8 cellular contexts compared by ENCODE assay signal in genomic region chr7:85030893-85031292, GRCh38.
A peak's percentile ranks its signal among the peaks of the same experiment; 100 is the strongest.
DNase-seq lines count a peak whose midpoint lies in the region; ATAC-seq, FAIRE-seq and TF ChIP-seq lines count a peak whose summit lies in the region.

No MANE protein-coding gene starts in this region.

- no peak for FAIRE-seq in A549 (lab: Jason Lieb, UNC)
- FAIRE-seq in TTC549 (lab: Jason Lieb, UNC): peak; percentile 64

- H3K4me2 ChIP-seq in A549: no peak overlapping the region
- no peak overlapping the region for H3K4me2 ChIP-seq in IMR-90 (ENCODE audit: low read depth, low read length)

- no peak overlapping the region for H2BK120ac ChIP-seq in IMR-90 (ENCODE audit: low read depth, low read length)

- no peaks in the 10 kb centered on the region for H3K36me3 Mint-ChIP-seq in activated naive CD8-positive, alpha-beta T cell treated with anti-CD3 and anti-CD28 coated beads for 36 hours

- ATAC-seq in A549 (peak; percentile 34 to 62; a peak in 3 of 6 replicates), GM18502 (IDR thresholded peaks at IDR 0.05; ENCODE audit: poor library complexity, unreplicated experiment) (peak; percentile 68), IMR-90 (ENCODE audit: low read depth) (peak; percentile 89)

- no peak overlapping the region for H3K9ac ChIP-seq in IMR-90 (ENCODE audit: low read depth, low read length)

- H3K27ac Mint-ChIP-seq in activated naive CD8-positive, alpha-beta T cell treated with anti-CD3 and anti-CD28 coated beads for 36 hours: no peak overlapping the region

- intact Hi-C loops in IMR-90 (cut with micrococcal nuclease): loop anchor here (1.0 to 2.0 kb wide), 2 partner anchors 798 to 820 kb away; no protein-coding TSS in a partner anchor

- dilution Hi-C loops in IMR-90 (cut with HindIII; ENCODE audit: low sequenced_read_pairs, unreplicated experiment): no loop called here

- no peak overlapping the region for H3K4ac ChIP-seq in IMR-90 (ENCODE audit: low read depth, low read length)

- BruUV-seq in IMR-90 (replicated peaks; lab: Mats Ljungman, UMichigan): no TSS peak

- CTCF ChIA-PET in A549 (lab: Yijun Ruan, JAX): interaction anchor here (0.7 to 13.4 kb wide), 10 partner anchors 12 to 1110 kb away, joined by 3 to 354 read pairs (median 4); no protein-coding TSS in a partner anchor
- CTCF ChIA-PET in IMR-90 (lab: Yijun Ruan, JAX): interaction anchor here (0.5 to 3.3 kb wide), 9 partner anchors 75 to 1095 kb away, joined by 3 to 8 read pairs (median 4); partner anchors contain the start of gene SEMA3D

- peak; percentile 76 for TF ChIP-seq CTCF in A549 (IDR thresholded peaks at IDR 0.05)
- TF ChIP-seq CTCF in IMR-90 (conservative IDR thresholded peaks at IDR 0.05; ENCODE audit: low read depth, low read length): peak; percentile 66

- H3K9me3 ChIP-seq in A549 (no peaks in the 10 kb centered on the region), IMR-90 (ENCODE audit: control insufficient read depth, insufficient read depth, low read length) (no peaks in the 10 kb centered on the region)

- H3K14ac ChIP-seq in IMR-90 (replicated peaks; ENCODE audit: low read depth, low read length): no peak overlapping the region

- no peak for TF ChIP-seq EP300 in A549 (IDR thresholded peaks at IDR 0.05)

- H3K4me1 Mint-ChIP-seq in activated naive CD8-positive, alpha-beta T cell treated with anti-CD3 and anti-CD28 coated beads for 36 hours: no peaks in the 10 kb centered on the region

- DNase-seq in A549 (ENCODE audit: low read depth in 1 of 2, low spot score in 1 of 2) (peak; percentile 1 to 28), IMR-90 (peak; percentile 79), iris pigment epithelial cell (ENCODE audit: low read depth) (peak; percentile 74), substantia nigra (lab: John Stamatoyannopoulos, UW) (no peak)
- DNase-seq in activated naive CD8-positive, alpha-beta T cell treated with anti-CD3 and anti-CD28 coated beads for 36 hours: no peak
- DNase-seq in stimulated activated CD4-positive, alpha-beta T cell treated with anti-CD3 and anti-CD28 coated beads, Interleukin-15, amount 100 ng/mL, for 24 hours: no peak

- H4K91ac ChIP-seq in IMR-90 (ENCODE audit: insufficient read depth, low read depth, low read length): no peak overlapping the region

- no peak overlapping the region for H3K27ac ChIP-seq in A549
- H3K27ac ChIP-seq in IMR-90 (ENCODE audit: insufficient read depth, low read length): no peak overlapping the region
- no peak overlapping the region for H3K27ac ChIP-seq in substantia nigra (ENCODE audit: low read depth, low read length, poor library complexity, severe bottlenecking)

- no peak overlapping the region for H4K5ac ChIP-seq in IMR-90 (ENCODE audit: low read depth, low read length)

- no peaks in the 10 kb centered on the region for H3K9me3 Mint-ChIP-seq in activated naive CD8-positive, alpha-beta T cell treated with anti-CD3 and anti-CD28 coated beads for 36 hours

- H3K4me3 ChIP-seq in A549 (no peak overlapping the region), IMR-90 (ENCODE audit: insufficient read depth, low read depth, low read length) (no peak overlapping the region)

- no peak overlapping the region for H2BK15ac ChIP-seq in IMR-90 (ENCODE audit: low read depth, low read length)

- peaks cover 4% of the 10 kb centered on the region for H3K27me3 Mint-ChIP-seq in activated naive CD8-positive, alpha-beta T cell treated with anti-CD3 and anti-CD28 coated beads for 36 hours

- in situ Hi-C loops in IMR-90 (cut with MboI; ENCODE audit: low sequenced_read_pairs): loop anchor here (10.0 kb wide), 1 partner anchor 814 kb away; no protein-coding TSS in a partner anchor

- H3K4me3 Mint-ChIP-seq in activated naive CD8-positive, alpha-beta T cell treated with anti-CD3 and anti-CD28 coated beads for 36 hours: no peak overlapping the region

- no peak overlapping the region for H2AFZ ChIP-seq in IMR-90 (replicated peaks; ENCODE audit: low read length, poor library complexity)

- no peaks in the 10 kb centered on the region for H3K79me1 ChIP-seq in IMR-90 (ENCODE audit: low read depth in 1 of 2, low read length in 2 of 2)

- H3K18ac ChIP-seq in IMR-90 (ENCODE audit: low read depth, low read length): no peak overlapping the region

- peak; percentile 65 to 71 for TF ChIP-seq RAD21 in A549 (conservative IDR thresholded peaks at IDR 0.05 in 1 of 2, IDR thresholded peaks at IDR 0.05 in 1 of 2)
- peak; percentile 67 for TF ChIP-seq RAD21 in IMR-90 (IDR thresholded peaks at IDR 0.05; ENCODE audit: low read length)

- H2BK5ac ChIP-seq in IMR-90 (ENCODE audit: low read depth, low read length, poor library complexity, severe bottlenecking): no peak overlapping the region

- H3K4me1 ChIP-seq in A549 (no peaks in the 10 kb centered on the region), IMR-90 (ENCODE audit: control insufficient read depth, insufficient read depth, low read length) (no peaks in the 10 kb centered on the region)

- TF ChIP-seq POLR2A in A549 (IDR thresholded peaks at IDR 0.05; ENCODE audit: low read length): no peak
- TF ChIP-seq POLR2A in IMR-90 (IDR thresholded peaks at IDR 0.05; ENCODE audit: low read depth, low read length): no peak

- no peak overlapping the region for H3K23ac ChIP-seq in IMR-90 (ENCODE audit: low read depth, low read length)

- H2AK5ac ChIP-seq in IMR-90 (ENCODE audit: low read depth, low read length): no peak overlapping the region

- H4K8ac ChIP-seq in IMR-90 (ENCODE audit: low read depth in 2 of 2, low read length in 2 of 2): no peak overlapping the region

- H3K9me1 ChIP-seq in IMR-90 (ENCODE audit: insufficient read depth, low read length): peaks cover 6% of the 10 kb centered on the region

- no peak overlapping the region for H3K56ac ChIP-seq in IMR-90 (ENCODE audit: extremely low read depth, insufficient read depth, low read length)

- no peak overlapping the region for H2BK20ac ChIP-seq in IMR-90 (ENCODE audit: low read depth, low read length)

- POLR2A ChIA-PET in A549 (lab: Yijun Ruan, JAX): no interaction called here
- POLR2A ChIA-PET in IMR-90 (lab: Charles Lee; ENCODE audit: unreplicated experiment): no interaction called here

- H2AK9ac ChIP-seq in IMR-90 (replicated peaks; ENCODE audit: low read depth, low read length, poor library complexity): no peak overlapping the region

- no peaks in the 10 kb centered on the region; the same call in 1 of the 2 replicates for H3K27me3 ChIP-seq in IMR-90 (ENCODE audit: control insufficient read depth, insufficient read depth, low read length)

- H3K36me3 ChIP-seq in IMR-90 (ENCODE audit: control insufficient read depth, insufficient read depth, low read length): no peaks in the 10 kb centered on the region

- H4K20me1 ChIP-seq in IMR-90 (ENCODE audit: insufficient read depth, low read length): no peaks in the 10 kb centered on the region

TF ChIP-seq in A549, 52 proteins besides CTCF, POLR2A, EP300 and RAD21:
- TF ChIP-seq SMC3 (IDR thresholded peaks at IDR 0.05) (peak; percentile 83), FOXS1 (CRISPR knock-in tag; IDR thresholded peaks at IDR 0.05) (no peak)

TF ChIP-seq in IMR-90, 13 proteins besides CTCF, POLR2A, EP300 and RAD21:
- no peak for TF ChIP-seq MAZ (IDR thresholded peaks at IDR 0.05; ENCODE audit: borderline replicate concordance, low read depth, low read length)
- TF ChIP-seq SMC3 (IDR thresholded peaks at IDR 0.05; ENCODE audit: low read depth, low read length): peak; percentile 81
TF ChIP-seq in IMR-90: peak in this region for 1.

Comparison
In these comparisons a context has a peak if more than half of its experiments do, and no peak if none do; other contexts are left out.
1. DNase-seq: peak in A549 (2 of 2), IMR-90 (single experiment) and iris pigment epithelial cell (single experiment); none in activated naive CD8-positive, alpha-beta T cell treated with anti-CD3 and anti-CD28 coated beads for 36 hours (single experiment), stimulated activated CD4-positive, alpha-beta T cell treated with anti-CD3 and anti-CD28 coated beads, Interleukin-15, amount 100 ng/mL, for 24 hours (single experiment) and substantia nigra (0 of 49).
2. Peak in every context shown above with its lines, with median percentiles within 50 percentile points of each other: ATAC-seq.